In genomic region chr17:34177642-34178041, GRCh38 we compare ENCODE assay signal across 15 cellular contexts.
A peak's percentile ranks its signal among the peaks of the same experiment; 100 is the strongest.
DNase-seq lines count a peak whose midpoint lies in the region; ATAC-seq and TF ChIP-seq lines count a peak whose summit lies in the region.
"Had no signal": no experiment of that assay in that cellular context is flagged by ENCODE, and none has a peak within 500 bp of the region (broad histone marks: within the 10 kb centered on the region; RNA-seq: fewer than 3 reads in every experiment).

No MANE protein-coding gene starts in this region.

- no peaks in the 10 kb centered on the region for H3K36me3 ChIP-seq in DND-41 (ENCODE audit: insufficient read depth, low read length)
- no peaks in the 10 kb centered on the region for H3K36me3 ChIP-seq in skeletal muscle tissue (ENCODE audit: control insufficient read depth in 3 of 3, insufficient read depth in 3 of 3, low read length in 3 of 3)
- H3K36me3 ChIP-seq: MG63 had no signal

- peak overlapping the region; percentile 12; the same call in 1 of the 2 replicates for H2AFZ ChIP-seq in DND-41 (ENCODE audit: low read depth, low read length)

- H3K4me3 ChIP-seq in DND-41 (ENCODE audit: low read depth in 1 of 2, low read length in 2 of 2): no peak overlapping the region
- H3K4me3 ChIP-seq in fibroblast of mammary gland (ENCODE audit: control insufficient read depth, low read depth, low read length): no peak overlapping the region
- H3K4me3 ChIP-seq in skeletal muscle tissue (ENCODE audit: low read length in 3 of 3): no peak overlapping the region
- H3K4me3 ChIP-seq: MG63 had no signal

- H3K27me3 ChIP-seq in DND-41 (ENCODE audit: insufficient read depth, low read length, poor library complexity) (no peaks in the 10 kb centered on the region), skeletal muscle tissue (ENCODE audit: control insufficient read depth in 3 of 3, insufficient read depth in 3 of 3, low read length in 3 of 3) (peaks cover 2 to 5% (median 2%) of the 10 kb centered on the region in 3 donors)

- no peaks in the 10 kb centered on the region for H3K9me3 ChIP-seq in DND-41 (ENCODE audit: insufficient read depth, low read length, severe bottlenecking)
- no peaks in the 10 kb centered on the region for H3K9me3 ChIP-seq in skeletal muscle tissue (ENCODE audit: control insufficient read depth in 3 of 3, low read length in 3 of 3)
- H3K9me3 ChIP-seq: MG63 had no signal

- H3K4me1 ChIP-seq in DND-41 (ENCODE audit: insufficient read depth, low read length) (peaks cover 48% of the 10 kb centered on the region), skeletal muscle tissue (ENCODE audit: control insufficient read depth in 3 of 3, insufficient read depth in 3 of 3, low read length in 3 of 3) (peaks cover 0 to 7% (median 4%) of the 10 kb centered on the region in 3 donors)

- H3K4me2 ChIP-seq in DND-41 (ENCODE audit: insufficient read depth, low read length): no peak overlapping the region

- ATAC-seq in DND-41 (ENCODE audit: insufficient read depth, low read depth): no peak
- ATAC-seq: naive thymus-derived CD4-positive, alpha-beta T cell had no signal

- TF ChIP-seq CTCF in DND-41 (IDR thresholded peaks at IDR 0.05; ENCODE audit: borderline replicate concordance, extremely low read depth, low read length, poor library complexity, severe bottlenecking) (no peak), fibroblast of mammary gland (conservative IDR thresholded peaks at IDR 0.05; ENCODE audit: control insufficient read depth, insufficient read depth, low read depth, low read length) (no peak)

- intact Hi-C loops in posterior vena cava (cut with DNase I): no loop called here

- no peaks in the 10 kb centered on the region for H3K79me2 ChIP-seq in DND-41 (ENCODE audit: insufficient read depth, low read length)

- H3K9ac ChIP-seq in DND-41 (ENCODE audit: low read depth, low read length) (no peak overlapping the region), skeletal muscle tissue (ENCODE audit: low read depth in 1 of 3, low read length in 3 of 3) (no peak overlapping the region)

- no peak for DNase-seq in DND-41
- DNase-seq in M059J (ENCODE audit: low read depth): peak; percentile 75
- DNase-seq in fibroblast of mammary gland (ENCODE audit: low read depth): peak; percentile 77
- DNase-seq in posterior vena cava (ENCODE audit: low spot score): no peak
- no peak for DNase-seq in DMS79 (lab: John Stamatoyannopoulos, UW)
- DNase-seq in NCI-H526 (lab: John Stamatoyannopoulos, UW): no peak
- DNase-seq: activated CD4-positive, alpha-beta memory T cell treated with anti-CD3 and anti-CD28 coated beads for 36 hours; activated effector memory CD4-positive, alpha-beta T cell treated with Interleukin-2 at 50 U/mL for 16 hours; effector CD8-positive, alpha-beta T cell; MG63; naive thymus-derived CD4-positive, alpha-beta T cell; NCI-H2107; stimulated activated CD4-positive, alpha-beta T cell treated with anti-CD3 and anti-CD28 coated beads, Interleukin-2, amount 100 ng/mL, for 24 hours; T-helper 9 cell had no signal

- H4K20me1 ChIP-seq in DND-41 (ENCODE audit: insufficient read depth, low read length): no peaks in the 10 kb centered on the region

- H3K27ac ChIP-seq in DND-41 (ENCODE audit: low read length) (peak overlapping the region; percentile 62), skeletal muscle tissue (ENCODE audit: low read depth, low read length) (peak overlapping the region; percentile 32)

Comparison
In these comparisons a context has a peak if more than half of its experiments do, and no peak if none do; other contexts are left out.
1. DNase-seq: peak in M059J (single experiment) and fibroblast of mammary gland (single experiment); none in DND-41 (single experiment), posterior vena cava (single experiment), DMS79 (single experiment) and NCI-H526 (0 of 2).